ENCODE assay signal across 23 cellular contexts in the genomic region with DNA sequence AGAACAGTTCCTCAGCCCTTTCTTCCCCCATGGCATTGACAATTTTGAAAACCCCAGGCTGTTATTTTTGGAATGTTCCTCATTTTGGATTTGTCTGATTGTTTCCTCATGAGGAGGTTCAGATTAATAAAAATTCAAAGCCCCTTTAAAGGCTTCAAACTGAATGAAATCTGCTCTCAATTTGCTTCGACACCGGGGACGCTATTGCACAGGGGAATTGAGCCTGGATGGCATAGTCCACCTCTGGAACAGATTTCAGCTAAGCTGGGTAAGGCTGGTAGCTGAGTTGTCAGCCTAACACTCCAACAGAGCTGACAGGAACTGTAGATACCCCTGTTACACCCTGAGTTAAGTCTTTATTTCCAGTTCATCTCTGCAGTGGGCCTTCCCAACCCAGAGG.
"Had no signal": no experiment of that assay in that cellular context is flagged by ENCODE, and none has a peak within 500 bp of the region (broad histone marks: within the 10 kb centered on the region; RNA-seq: fewer than 3 reads in every experiment).

No MANE protein-coding gene starts in this region.

- DNase-seq: activated CD4-positive, alpha-beta T cell treated with anti-CD3 and anti-CD28 coated beads for 4 hours; activated CD8-positive, alpha-beta memory T cell treated with anti-CD3 and anti-CD28 coated beads, Interleukin-2, amount 50 U/mL, for 4 hours; activated CD8-positive, alpha-beta T cell treated with anti-CD3 and anti-CD28 coated beads for 36 hours; activated gamma-delta T cell treated with Interleukin-2 at 50 U/mL for 16 hours; activated naive CD4-positive, alpha-beta T cell treated with anti-CD3 and anti-CD28 coated beads, Interleukin-2, amount 10 ng/mL, durations not matched to agents 7 days and 5 days; activated naive CD8-positive, alpha-beta T cell treated with anti-CD3 and anti-CD28 coated beads for 36 hours; activated T-cell treated with anti-CD3 and anti-CD28 coated beads, Interleukin-2, amount 50 U/mL, for 72 hours; brain microvascular endothelial cell; KG1; MG63; NCI-H1417 treated with DMSO at 0.1 percent for 48 hours; NCI-H1694; NCI-H2029; NCI-H2107; NCI-H226; NCI-H526 treated with DMSO at 0.1 percent for 48 hours; RPMI8226; SK-N-SH; T-helper 1 cell had no signal

- H3K9ac ChIP-seq: SK-N-SH had no signal

- H3K9me2 ChIP-seq: SK-N-SH had no signal

- H3K4me1 Mint-ChIP-seq: activated naive CD4-positive, alpha-beta T cell treated with anti-CD3 and anti-CD28 coated beads, Interleukin-2, amount 10 ng/mL, durations not matched to agents 7 days and 5 days; activated naive CD8-positive, alpha-beta T cell treated with anti-CD3 and anti-CD28 coated beads for 36 hours had no signal

- H3K27ac ChIP-seq: brain microvascular endothelial cell, cardiac muscle cell had no signal

- H3K4me3 ChIP-seq: cardiac muscle cell, MG63 had no signal

- H3K9me3 Mint-ChIP-seq: activated CD8-positive, alpha-beta T cell treated with anti-CD3 and anti-CD28 coated beads for 36 hours; activated naive CD4-positive, alpha-beta T cell treated with anti-CD3 and anti-CD28 coated beads, Interleukin-2, amount 10 ng/mL, durations not matched to agents 7 days and 5 days; activated naive CD8-positive, alpha-beta T cell treated with anti-CD3 and anti-CD28 coated beads for 36 hours; activated T-cell treated with anti-CD3 and anti-CD28 coated beads, Interleukin-2, amount 50 U/mL, for 72 hours; activated T-helper 2 cell treated with anti-CD3 and anti-CD28 coated beads, Interferon-gamma antibody, Interleukin-2, Interleukin-4, amounts not matched to agents 10 μg/mL and 5 μg/mL and 100 μg/mL, durations not matched to agents 14 hours and 24 hours and 36 hours had no signal

- H3K9me3 ChIP-seq: MG63, SK-N-SH had no signal

- H3K27me3 ChIP-seq: brain microvascular endothelial cell, MG63 had no signal

- H3K4me3 Mint-ChIP-seq: activated CD8-positive, alpha-beta T cell treated with anti-CD3 and anti-CD28 coated beads for 36 hours; activated naive CD4-positive, alpha-beta T cell treated with anti-CD3 and anti-CD28 coated beads, Interleukin-2, amount 10 ng/mL, durations not matched to agents 7 days and 5 days; activated naive CD8-positive, alpha-beta T cell treated with anti-CD3 and anti-CD28 coated beads for 36 hours; activated T-cell treated with anti-CD3 and anti-CD28 coated beads, Interleukin-2, amount 50 U/mL, for 72 hours had no signal

- H3K36me3 ChIP-seq: brain microvascular endothelial cell, cardiac muscle cell, MG63 had no signal

- H3K27ac Mint-ChIP-seq: activated CD8-positive, alpha-beta T cell treated with anti-CD3 and anti-CD28 coated beads for 36 hours; activated naive CD4-positive, alpha-beta T cell treated with anti-CD3 and anti-CD28 coated beads, Interleukin-2, amount 10 ng/mL, durations not matched to agents 7 days and 5 days; activated naive CD8-positive, alpha-beta T cell treated with anti-CD3 and anti-CD28 coated beads for 36 hours; activated T-cell treated with anti-CD3 and anti-CD28 coated beads, Interleukin-2, amount 50 U/mL, for 72 hours; activated T-helper 2 cell treated with anti-CD3 and anti-CD28 coated beads, Interferon-gamma antibody, Interleukin-2, Interleukin-4, amounts not matched to agents 10 μg/mL and 5 μg/mL and 100 μg/mL, durations not matched to agents 14 hours and 24 hours and 36 hours had no signal

- ATAC-seq: activated CD4-positive, CD25-positive, alpha-beta regulatory T cell treated with anti-CD3 and anti-CD28 coated beads, Interleukin-2, amount 50 U/mL, for 24 hours; activated CD8-positive, alpha-beta T cell treated with anti-CD3 and anti-CD28 coated beads for 36 hours; activated T-cell treated with anti-CD3 and anti-CD28 coated beads, Interleukin-2, amount 50 U/mL, for 72 hours; Right ventricle myocardium inferior had no signal

- H3K4me2 ChIP-seq: SK-N-SH had no signal

- H3K36me3 Mint-ChIP-seq: activated naive CD4-positive, alpha-beta T cell treated with anti-CD3 and anti-CD28 coated beads, Interleukin-2, amount 10 ng/mL, durations not matched to agents 7 days and 5 days; activated naive CD8-positive, alpha-beta T cell treated with anti-CD3 and anti-CD28 coated beads for 36 hours had no signal
